ENCODE assay signal across 5 cellular contexts in genomic region chr2:42380022-42380421, GRCh38. TPM values are rescaled to one million over a fixed set of nuclear protein-coding genes. Genes with fewer than 3 reads are reported as not detected.
DNase-seq lines count a peak whose midpoint lies in the region; ATAC-seq, FAIRE-seq and TF ChIP-seq lines count a peak whose summit lies in the region.
"Not testable (repeated sequence)": the region's sequence is repeated elsewhere in the genome, so short reads cannot be mapped to it uniquely, and the experiment has no call there.

No MANE protein-coding gene starts in this region.

- not testable (repeated sequence) for H3K4me2 ChIP-seq in HepG2 (ENCODE audit: low read depth, low read length)

- in situ Hi-C loops in HepG2 (cut with HindIII; ENCODE audit: extremely low pct_ligation_motif_present, low pct_unique_long_range_greater_than_20kb): loop anchor here (10.0 kb wide), 1 partner anchor 285 kb away; no protein-coding TSS in a partner anchor

- not testable (repeated sequence) for H4K20me1 ChIP-seq in HepG2 (ENCODE audit: insufficient read depth, low read length)

- H3K9me3 Mint-ChIP-seq in Caco-2 (ENCODE audit: unreplicated experiment): not testable (repeated sequence)

- not testable (repeated sequence) for H3K36me3 Mint-ChIP-seq in Caco-2 (ENCODE audit: insufficient read depth, unreplicated experiment)

- H3K79me2 ChIP-seq in HepG2 (ENCODE audit: insufficient read depth, low read length): not testable (repeated sequence)

- not testable (repeated sequence) for H3K27ac ChIP-seq in colonic mucosa; HepG2 (ENCODE audit: extremely low read length, insufficient read depth, low read length); small intestine (ENCODE audit: low read depth in 1 of 2, low read length in 1 of 2)

- not testable (repeated sequence) for H3K27me3 ChIP-seq in Caco-2 (replicated peaks; ENCODE audit: control insufficient read depth, insufficient read depth, low read length); colonic mucosa; HepG2 (ENCODE audit: control insufficient read depth in 1 of 2, insufficient read depth in 2 of 2, low read length in 2 of 2); small intestine (ENCODE audit: control insufficient read depth in 2 of 2, insufficient read depth in 2 of 2, low read length in 2 of 2)

- H3K9me3 ChIP-seq in Caco-2; colonic mucosa; HepG2 (ENCODE audit: low read length); small intestine (ENCODE audit: control insufficient read depth, low read depth): not testable (repeated sequence)

- peaks cover 13% of the 10 kb centered on the region for H3K4me1 Mint-ChIP-seq in Caco-2 (ENCODE audit: low read depth, unreplicated experiment)

- not testable (repeated sequence) for H3K4me1 ChIP-seq in Caco-2; colonic mucosa; small intestine (ENCODE audit: control insufficient read depth in 2 of 2, insufficient read depth in 1 of 2, low read depth in 1 of 2, low read length in 1 of 2)
- H3K4me1 ChIP-seq in HepG2 (ENCODE audit: insufficient read depth, low read length): peaks cover 22% of the 10 kb centered on the region

- ATAC-seq in HepG2: not testable (repeated sequence)

- not testable (repeated sequence) for H3K4me3 ChIP-seq in Caco-2 (ENCODE audit: low read depth, low read length); colonic mucosa; HepG2 (replicated peaks in 1 of 3; ENCODE audit: insufficient read depth in 1 of 3, low read depth in 2 of 3, low read length in 3 of 3); small intestine (ENCODE audit: low read depth in 1 of 2, low read length in 2 of 2)

- CTCF ChIA-PET in Caco-2 (lab: Charles Lee); HepG2 (lab: Yijun Ruan, JAX; ENCODE audit: low intra/inter-chr PET ratio, low total read pairs): not testable (repeated sequence)

- POLR2A ChIA-PET in Caco-2 (lab: Charles Lee); HepG2 (lab: Yijun Ruan, JAX): not testable (repeated sequence)

- not testable (repeated sequence) for TF ChIP-seq POLR2A in HepG2 (IDR thresholded peaks at IDR 0.05; ENCODE audit: insufficient read depth in 1 of 2, low read depth in 2 of 2, low read length in 2 of 2)

- 53% methylated on average over 7 of the region's 7 CpGs for WGBS in HepG2 (ENCODE audit: low lambda C conversion rate)
- WGBS in small intestine, 3 donors: 56 to 86% (median 66%) methylated on average over 7 of the region's 7 CpGs

- not testable (repeated sequence) for H3K4me3 Mint-ChIP-seq in Caco-2 (ENCODE audit: unreplicated experiment)

- not testable (repeated sequence) for BruUV-seq in Caco-2 (replicated peaks; lab: Mats Ljungman, UMichigan); HepG2 (replicated peaks; lab: Mats Ljungman, UMichigan)

- DNase-seq in Caco-2: peak; percentile 38 to 50
- peak; percentile 14 for DNase-seq in SW480 (ENCODE audit: low spot score)
- DNase-seq in colonic mucosa: peak; percentile 76
- peak; percentile 36 for DNase-seq in HepG2 (ENCODE audit: low spot score)
- DNase-seq in small intestine: peak; percentile 78

- not testable (repeated sequence) for H3K27me3 Mint-ChIP-seq in Caco-2 (ENCODE audit: insufficient read depth, unreplicated experiment)

- H3K9ac ChIP-seq in colonic mucosa (ENCODE audit: low read depth in 2 of 2, low read length in 2 of 2); HepG2 (ENCODE audit: insufficient read depth, low read depth, low read length): not testable (repeated sequence)

- not testable (repeated sequence) for H3K27ac Mint-ChIP-seq in Caco-2 (ENCODE audit: unreplicated experiment)

- H3K36me3 ChIP-seq in Caco-2 (ENCODE audit: control insufficient read depth, insufficient read depth, low read length); colonic mucosa; HepG2 (replicated peaks in 1 of 2; ENCODE audit: control insufficient read depth in 1 of 2, insufficient read depth in 2 of 2, low read length in 2 of 2); small intestine (ENCODE audit: control insufficient read depth in 2 of 2, insufficient read depth in 2 of 2, low read length in 2 of 2): not testable (repeated sequence)

- not testable (repeated sequence) for H2AFZ ChIP-seq in HepG2 (ENCODE audit: low read length)

- FAIRE-seq in HepG2 (lab: Jason Lieb, UNC): peak; percentile 44
- not testable (repeated sequence) for FAIRE-seq in small intestine (lab: Jason Lieb, UNC)

- intact Hi-C loops in Caco-2 (cut with micrococcal nuclease; ENCODE audit: unreplicated experiment); colonic mucosa (cut with DNase I); HepG2 (cut with micrococcal nuclease; ENCODE audit: unreplicated experiment): not testable (repeated sequence)

- not testable (repeated sequence) for TF ChIP-seq RAD21 in HepG2 (CRISPR knock-in tag; IDR thresholded peaks at IDR 0.05)

- TF ChIP-seq CTCF in Caco-2 (IDR thresholded peaks at IDR 0.05; ENCODE audit: insufficient read depth in 1 of 2, low read depth in 1 of 2, low read length in 1 of 2, severe bottlenecking in 1 of 2, unreplicated experiment in 1 of 2); colonic mucosa (IDR thresholded peaks at IDR 0.05); HepG2 (CRISPR knock-in tag; IDR thresholded peaks at IDR 0.05): not testable (repeated sequence)

- TF ChIP-seq EP300 in HepG2 (IDR thresholded peaks at IDR 0.05; ENCODE audit: low read depth in 2 of 2, low read length in 2 of 2); HepG2 (CRISPR knock-in tag; IDR thresholded peaks at IDR 0.05; ENCODE audit: borderline replicate concordance): not testable (repeated sequence)

RNA-seq across cellular contexts. Expression of gene COX7A2L, which starts 19.0 kb away (rescaled TPM):
- 117 and 125 TPM in 2 replicates for total RNA-seq in Caco-2 (2022)
- 100 to 1,000 TPM; 128 to 131 TPM for total RNA-seq in colonic mucosa
- 201 and 272 TPM in 2 replicates for total RNA-seq in HepG2 (2016; rRNA removed; fragmentation: Illumina TruSeq; extraction: Trizol)
- total RNA-seq in HepG2 (2016; cell fraction: cytosol; rRNA removed; fragmentation: Illumina TruSeq; extraction: Trizol; ENCODE audit: low read depth): 111 and 117 TPM in 2 replicates
- total RNA-seq in HepG2 (2016; cell fraction: insoluble cytoplasmic fraction; rRNA removed; fragmentation: Illumina TruSeq; extraction: Trizol): 197 and 297 TPM in 2 replicates
- total RNA-seq in HepG2 (2016; cell fraction: membrane; rRNA removed; fragmentation: Illumina TruSeq; extraction: Trizol): 232 and 238 TPM in 2 replicates
- 71.7 and 82.5 TPM in 2 replicates for total RNA-seq in HepG2 (2016; cell fraction: nucleus; rRNA removed; fragmentation: Illumina TruSeq; extraction: Trizol)
- 122 and 155 TPM in 2 replicates for polyA plus RNA-seq in HepG2 (2011; rRNA removed)
- polyA plus RNA-seq in HepG2 (2011; cell fraction: cytosol; rRNA removed): 137 and 167 TPM in 2 replicates
- 30.5 and 38.2 TPM in 2 replicates for polyA plus RNA-seq in HepG2 (2011; cell fraction: nucleus; rRNA removed)
- polyA plus RNA-seq in HepG2 (2012): 187 and 191 TPM in 2 replicates
- 119 TPM in 2 replicates for polyA plus RNA-seq in HepG2 (2016; cell fraction: cytosol; fragmentation: Illumina TruSeq; extraction: Trizol; ENCODE audit: low read depth)
- polyA plus RNA-seq in HepG2 (2016; cell fraction: insoluble cytoplasmic fraction; fragmentation: Illumina TruSeq; extraction: Trizol; ENCODE audit: low read depth): 279 and 314 TPM in 2 replicates
- 211 and 215 TPM in 2 replicates for polyA plus RNA-seq in HepG2 (2016; cell fraction: membrane; fragmentation: Illumina TruSeq; extraction: Trizol; ENCODE audit: low read depth)
- polyA plus RNA-seq in HepG2 (2016; cell fraction: nucleus; fragmentation: Illumina TruSeq; extraction: Trizol; ENCODE audit: insufficient read depth, low read depth): 118 and 123 TPM in 2 replicates
- polyA minus RNA-seq in HepG2 (2011; rRNA and poly(A)+ RNA removed; ENCODE audit: low replicate concordance): 66.1 and 73.1 TPM in 2 replicates
- polyA minus RNA-seq in HepG2 (2011; cell fraction: cytosol; rRNA and poly(A)+ RNA removed): 41.1 and 44.7 TPM in 2 replicates
- polyA minus RNA-seq in HepG2 (2011; cell fraction: nucleus; rRNA and poly(A)+ RNA removed): 22.7 and 28.1 TPM in 2 replicates
- polyA plus RNA-seq in small intestine: 100 to 1,000 TPM; 144 to 175 (median 171) TPM

Comparison
In these comparisons a context has a peak if more than half of its experiments do, and no peak if none do; other contexts are left out.
1. DNase-seq: peak in every context shown above with its lines; median percentile 78 in small intestine; 76 in colonic mucosa; 44 in Caco-2; 36 in HepG2; 14 in SW480.